8 cellular contexts compared by ENCODE assay signal in genomic region chr19:2578391-2578826, GRCh38.
DNase-seq lines count a peak whose midpoint lies in the region; ATAC-seq and TF ChIP-seq lines count a peak whose summit lies in the region.

No MANE protein-coding gene starts in this region.

- H3K27ac ChIP-seq in mammary epithelial cell (ENCODE audit: insufficient read depth, low read depth, low read length) (no peak overlapping the region), temporal lobe (ENCODE audit: low read depth, low read length) (peak overlapping the region; percentile 28)

- H2AFZ ChIP-seq in mammary epithelial cell (ENCODE audit: low read depth, low read length): peak overlapping the region; percentile 91

- DNase-seq in HT-29 (ENCODE audit: low spot score) (peak; percentile 51), mammary epithelial cell (peak; percentile 24), left colon (peak; percentile 34 to 39), T-helper 1 cell (no peak)

- no peak overlapping the region for H3K9ac ChIP-seq in mammary epithelial cell (ENCODE audit: insufficient read depth, low read length)

- CTCF ChIA-PET in mammary epithelial cell (lab: Charles Lee; ENCODE audit: low non-redundant PET): interaction anchor here (0.7 to 1.3 kb wide), 2 partner anchors 33 to 94 kb away, joined by 3 to 5 read pairs; no protein-coding TSS in a partner anchor

- no peak for TF ChIP-seq CTCF in mammary epithelial cell (conservative IDR thresholded peaks at IDR 0.05 in 1 of 2, IDR thresholded peaks at IDR 0.05 in 1 of 2; ENCODE audit: extremely low read depth in 1 of 2, insufficient read depth in 1 of 2, low read depth in 1 of 2, low read length in 2 of 2)

- no TSS peak for BruUV-seq in mammary epithelial cell (replicated peaks; lab: Mats Ljungman, UMichigan)

- H3K4me2 ChIP-seq in mammary epithelial cell (ENCODE audit: insufficient read depth, low read depth, low read length): peak overlapping the region; percentile 100

- H3K9me3 ChIP-seq in mammary epithelial cell (replicated peaks; ENCODE audit: insufficient read depth, low read length): no peaks in the 10 kb centered on the region

- in situ Hi-C loops in mammary epithelial cell (cut with MboI; ENCODE audit: low sequenced_read_pairs in 2 of 2): no loop called here

- H3K27me3 ChIP-seq in mammary epithelial cell (ENCODE audit: insufficient read depth, low read length): no peaks in the 10 kb centered on the region

- no peaks in the 10 kb centered on the region for H3K36me3 ChIP-seq in mammary epithelial cell (ENCODE audit: insufficient read depth, low read length)

- dilution Hi-C loops in mammary epithelial cell (cut with HindIII; ENCODE audit: low sequenced_read_pairs): no loop called here

- no peaks in the 10 kb centered on the region for H4K20me1 ChIP-seq in mammary epithelial cell (ENCODE audit: insufficient read depth, low read length)

- ATAC-seq in left colon: peak; percentile 34
- no peak for ATAC-seq in GM18873 (IDR thresholded peaks at IDR 0.05; ENCODE audit: low FRiP score, unreplicated experiment)
- ATAC-seq in GM18907 (IDR thresholded peaks at IDR 0.05; ENCODE audit: unreplicated experiment): no peak
- no peak for ATAC-seq in HG03196 (IDR thresholded peaks at IDR 0.05; ENCODE audit: unreplicated experiment)

- H3K4me1 ChIP-seq in mammary epithelial cell (ENCODE audit: insufficient read depth, low read length): peaks cover 20% of the 10 kb centered on the region

- WGBS in mammary epithelial cell (ENCODE audit: low coverage, missing lambda C conversion rate): 2% methylated on average over 6 of the region's 12 CpGs

- intact Hi-C loops in mammary epithelial cell (cut with micrococcal nuclease): loop anchor here (2.0 kb wide), 2 partner anchors 50 to 58 kb away; no protein-coding TSS in a partner anchor
- intact Hi-C loops in left colon (cut with DNase I, micrococcal nuclease): loop anchor here in 1 of 2 donors (5.0 kb wide), 1 partner anchor 34 kb away; no protein-coding TSS in a partner anchor

- peak overlapping the region in 2 of 3 experiments; percentile 50 to 53 for H3K4me3 ChIP-seq in mammary epithelial cell (replicated peaks in 1 of 3; ENCODE audit: insufficient read depth in 1 of 3, low read depth in 2 of 3, low read length in 3 of 3)

- H3K79me2 ChIP-seq in mammary epithelial cell (ENCODE audit: insufficient read depth, low read length): no peaks in the 10 kb centered on the region

Comparison
In these comparisons a context has a peak if more than half of its experiments do, and no peak if none do; other contexts are left out.
1. DNase-seq: peak in HT-29 (single experiment), mammary epithelial cell (single experiment) and left colon (2 of 2); none in T-helper 1 cell (0 of 5).